Comparison of ENCODE assay signal across 1 cellular context in the genomic region with DNA sequence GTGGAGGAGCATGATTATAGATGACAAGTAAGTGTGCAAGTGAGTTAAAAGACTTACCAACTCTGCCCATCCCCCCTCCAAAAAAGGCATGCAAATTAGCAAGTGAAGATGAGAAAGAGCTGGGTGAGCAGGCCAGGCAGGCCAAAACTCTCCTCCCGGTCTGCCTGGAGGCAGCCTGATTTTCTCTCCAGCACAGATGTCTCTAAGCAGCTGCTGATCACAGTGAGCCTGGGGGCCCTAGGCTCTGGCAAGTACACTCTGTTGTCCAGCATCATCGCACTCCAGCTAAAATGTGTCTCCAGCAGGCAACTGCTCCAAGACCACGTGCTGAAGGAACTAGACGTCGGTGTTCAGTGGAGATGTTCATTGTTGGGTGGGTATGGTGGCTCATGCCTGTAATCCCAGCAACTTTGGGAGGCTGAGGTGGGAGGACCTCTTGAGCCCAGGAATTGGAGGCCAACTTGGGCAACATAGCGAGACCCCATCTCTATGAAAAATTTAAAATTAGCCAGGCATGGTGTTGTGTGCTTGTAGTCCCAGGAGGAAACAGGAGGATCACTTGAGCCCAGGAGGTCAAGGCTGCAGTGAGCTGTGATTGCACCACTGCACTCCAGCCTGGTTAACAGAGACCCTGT.
TF ChIP-seq lines count a peak whose summit lies in the region.

No MANE protein-coding gene starts in this region.

TF ChIP-seq in K562, 482 proteins besides CTCF, POLR2A, EP300 and RAD21:
- TF ChIP-seq, protein P1, sequence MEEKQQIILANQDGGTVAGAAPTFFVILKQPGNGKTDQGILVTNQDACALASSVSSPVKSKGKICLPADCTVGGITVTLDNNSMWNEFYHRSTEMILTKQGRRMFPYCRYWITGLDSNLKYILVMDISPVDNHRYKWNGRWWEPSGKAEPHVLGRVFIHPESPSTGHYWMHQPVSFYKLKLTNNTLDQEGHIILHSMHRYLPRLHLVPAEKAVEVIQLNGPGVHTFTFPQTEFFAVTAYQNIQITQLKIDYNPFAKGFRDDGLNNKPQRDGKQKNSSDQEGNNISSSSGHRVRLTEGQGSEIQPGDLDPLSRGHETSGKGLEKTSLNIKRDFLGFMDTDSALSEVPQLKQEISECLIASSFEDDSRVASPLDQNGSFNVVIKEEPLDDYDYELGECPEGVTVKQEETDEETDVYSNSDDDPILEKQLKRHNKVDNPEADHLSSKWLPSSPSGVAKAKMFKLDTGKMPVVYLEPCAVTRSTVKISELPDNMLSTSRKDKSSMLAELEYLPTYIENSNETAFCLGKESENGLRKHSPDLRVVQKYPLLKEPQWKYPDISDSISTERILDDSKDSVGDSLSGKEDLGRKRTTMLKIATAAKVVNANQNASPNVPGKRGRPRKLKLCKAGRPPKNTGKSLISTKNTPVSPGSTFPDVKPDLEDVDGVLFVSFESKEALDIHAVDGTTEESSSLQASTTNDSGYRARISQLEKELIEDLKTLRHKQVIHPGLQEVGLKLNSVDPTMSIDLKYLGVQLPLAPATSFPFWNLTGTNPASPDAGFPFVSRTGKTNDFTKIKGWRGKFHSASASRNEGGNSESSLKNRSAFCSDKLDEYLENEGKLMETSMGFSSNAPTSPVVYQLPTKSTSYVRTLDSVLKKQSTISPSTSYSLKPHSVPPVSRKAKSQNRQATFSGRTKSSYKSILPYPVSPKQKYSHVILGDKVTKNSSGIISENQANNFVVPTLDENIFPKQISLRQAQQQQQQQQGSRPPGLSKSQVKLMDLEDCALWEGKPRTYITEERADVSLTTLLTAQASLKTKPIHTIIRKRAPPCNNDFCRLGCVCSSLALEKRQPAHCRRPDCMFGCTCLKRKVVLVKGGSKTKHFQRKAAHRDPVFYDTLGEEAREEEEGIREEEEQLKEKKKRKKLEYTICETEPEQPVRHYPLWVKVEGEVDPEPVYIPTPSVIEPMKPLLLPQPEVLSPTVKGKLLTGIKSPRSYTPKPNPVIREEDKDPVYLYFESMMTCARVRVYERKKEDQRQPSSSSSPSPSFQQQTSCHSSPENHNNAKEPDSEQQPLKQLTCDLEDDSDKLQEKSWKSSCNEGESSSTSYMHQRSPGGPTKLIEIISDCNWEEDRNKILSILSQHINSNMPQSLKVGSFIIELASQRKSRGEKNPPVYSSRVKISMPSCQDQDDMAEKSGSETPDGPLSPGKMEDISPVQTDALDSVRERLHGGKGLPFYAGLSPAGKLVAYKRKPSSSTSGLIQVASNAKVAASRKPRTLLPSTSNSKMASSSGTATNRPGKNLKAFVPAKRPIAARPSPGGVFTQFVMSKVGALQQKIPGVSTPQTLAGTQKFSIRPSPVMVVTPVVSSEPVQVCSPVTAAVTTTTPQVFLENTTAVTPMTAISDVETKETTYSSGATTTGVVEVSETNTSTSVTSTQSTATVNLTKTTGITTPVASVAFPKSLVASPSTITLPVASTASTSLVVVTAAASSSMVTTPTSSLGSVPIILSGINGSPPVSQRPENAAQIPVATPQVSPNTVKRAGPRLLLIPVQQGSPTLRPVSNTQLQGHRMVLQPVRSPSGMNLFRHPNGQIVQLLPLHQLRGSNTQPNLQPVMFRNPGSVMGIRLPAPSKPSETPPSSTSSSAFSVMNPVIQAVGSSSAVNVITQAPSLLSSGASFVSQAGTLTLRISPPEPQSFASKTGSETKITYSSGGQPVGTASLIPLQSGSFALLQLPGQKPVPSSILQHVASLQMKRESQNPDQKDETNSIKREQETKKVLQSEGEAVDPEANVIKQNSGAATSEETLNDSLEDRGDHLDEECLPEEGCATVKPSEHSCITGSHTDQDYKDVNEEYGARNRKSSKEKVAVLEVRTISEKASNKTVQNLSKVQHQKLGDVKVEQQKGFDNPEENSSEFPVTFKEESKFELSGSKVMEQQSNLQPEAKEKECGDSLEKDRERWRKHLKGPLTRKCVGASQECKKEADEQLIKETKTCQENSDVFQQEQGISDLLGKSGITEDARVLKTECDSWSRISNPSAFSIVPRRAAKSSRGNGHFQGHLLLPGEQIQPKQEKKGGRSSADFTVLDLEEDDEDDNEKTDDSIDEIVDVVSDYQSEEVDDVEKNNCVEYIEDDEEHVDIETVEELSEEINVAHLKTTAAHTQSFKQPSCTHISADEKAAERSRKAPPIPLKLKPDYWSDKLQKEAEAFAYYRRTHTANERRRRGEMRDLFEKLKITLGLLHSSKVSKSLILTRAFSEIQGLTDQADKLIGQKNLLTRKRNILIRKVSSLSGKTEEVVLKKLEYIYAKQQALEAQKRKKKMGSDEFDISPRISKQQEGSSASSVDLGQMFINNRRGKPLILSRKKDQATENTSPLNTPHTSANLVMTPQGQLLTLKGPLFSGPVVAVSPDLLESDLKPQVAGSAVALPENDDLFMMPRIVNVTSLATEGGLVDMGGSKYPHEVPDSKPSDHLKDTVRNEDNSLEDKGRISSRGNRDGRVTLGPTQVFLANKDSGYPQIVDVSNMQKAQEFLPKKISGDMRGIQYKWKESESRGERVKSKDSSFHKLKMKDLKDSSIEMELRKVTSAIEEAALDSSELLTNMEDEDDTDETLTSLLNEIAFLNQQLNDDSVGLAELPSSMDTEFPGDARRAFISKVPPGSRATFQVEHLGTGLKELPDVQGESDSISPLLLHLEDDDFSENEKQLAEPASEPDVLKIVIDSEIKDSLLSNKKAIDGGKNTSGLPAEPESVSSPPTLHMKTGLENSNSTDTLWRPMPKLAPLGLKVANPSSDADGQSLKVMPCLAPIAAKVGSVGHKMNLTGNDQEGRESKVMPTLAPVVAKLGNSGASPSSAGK (IDR thresholded peaks at IDR 0.05): peak; percentile 66
- TF ChIP-seq BCOR (IDR thresholded peaks at IDR 0.05): 0 out of 2 replicates have a peak, but pooled peaks have one; percentile 38
- TF ChIP-seq ZNF121 (CRISPR knock-in tag; conservative IDR thresholded peaks at IDR 0.05): 0 out of 2 replicates have a peak, but pooled peaks have one; percentile 18
- TF ChIP-seq, protein P2, sequence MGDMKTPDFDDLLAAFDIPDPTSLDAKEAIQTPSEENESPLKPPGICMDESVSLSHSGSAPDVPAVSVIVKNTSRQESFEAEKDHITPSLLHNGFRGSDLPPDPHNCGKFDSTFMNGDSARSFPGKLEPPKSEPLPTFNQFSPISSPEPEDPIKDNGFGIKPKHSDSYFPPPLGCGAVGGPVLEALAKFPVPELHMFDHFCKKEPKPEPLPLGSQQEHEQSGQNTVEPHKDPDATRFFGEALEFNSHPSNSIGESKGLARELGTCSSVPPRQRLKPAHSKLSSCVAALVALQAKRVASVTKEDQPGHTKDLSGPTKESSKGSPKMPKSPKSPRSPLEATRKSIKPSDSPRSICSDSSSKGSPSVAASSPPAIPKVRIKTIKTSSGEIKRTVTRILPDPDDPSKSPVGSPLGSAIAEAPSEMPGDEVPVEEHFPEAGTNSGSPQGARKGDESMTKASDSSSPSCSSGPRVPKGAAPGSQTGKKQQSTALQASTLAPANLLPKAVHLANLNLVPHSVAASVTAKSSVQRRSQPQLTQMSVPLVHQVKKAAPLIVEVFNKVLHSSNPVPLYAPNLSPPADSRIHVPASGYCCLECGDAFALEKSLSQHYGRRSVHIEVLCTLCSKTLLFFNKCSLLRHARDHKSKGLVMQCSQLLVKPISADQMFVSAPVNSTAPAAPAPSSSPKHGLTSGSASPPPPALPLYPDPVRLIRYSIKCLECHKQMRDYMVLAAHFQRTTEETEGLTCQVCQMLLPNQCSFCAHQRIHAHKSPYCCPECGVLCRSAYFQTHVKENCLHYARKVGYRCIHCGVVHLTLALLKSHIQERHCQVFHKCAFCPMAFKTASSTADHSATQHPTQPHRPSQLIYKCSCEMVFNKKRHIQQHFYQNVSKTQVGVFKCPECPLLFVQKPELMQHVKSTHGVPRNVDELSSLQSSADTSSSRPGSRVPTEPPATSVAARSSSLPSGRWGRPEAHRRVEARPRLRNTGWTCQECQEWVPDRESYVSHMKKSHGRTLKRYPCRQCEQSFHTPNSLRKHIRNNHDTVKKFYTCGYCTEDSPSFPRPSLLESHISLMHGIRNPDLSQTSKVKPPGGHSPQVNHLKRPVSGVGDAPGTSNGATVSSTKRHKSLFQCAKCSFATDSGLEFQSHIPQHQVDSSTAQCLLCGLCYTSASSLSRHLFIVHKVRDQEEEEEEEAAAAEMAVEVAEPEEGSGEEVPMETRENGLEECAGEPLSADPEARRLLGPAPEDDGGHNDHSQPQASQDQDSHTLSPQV (IDR thresholded peaks at IDR 0.05): peak; percentile 38; the same call in 1 of the 2 replicates
- no peak for TF ChIP-seq NFE2L1 (tag; IDR thresholded peaks at IDR 0.05; ENCODE audit: borderline replicate concordance, low read depth)
- peak; percentile 77 for TF ChIP-seq L3MBTL2 (IDR thresholded peaks at IDR 0.05)
- no peak for TF ChIP-seq U2AF1 (optimal IDR thresholded peaks at IDR 0.05; ENCODE audit: low read depth, low read length)
